8 cellular contexts compared by ENCODE assay signal in genomic region chr13:100588350-100589177, GRCh38. TPM values are rescaled to one million over a fixed set of nuclear protein-coding genes. Genes with fewer than 3 reads are reported as not detected.
DNase-seq lines count a peak whose midpoint lies in the region; ATAC-seq and TF ChIP-seq lines count a peak whose summit lies in the region.

GGACT (minus strand) TSS chr13:100588789; CDS start chr13:100532591, 56,198 bp downstream.

- H3K4me1 ChIP-seq in stomach smooth muscle (ENCODE audit: control insufficient read depth, insufficient read depth, low read length): peaks cover 4% of the 10 kb centered on the region

- H3K27ac Mint-ChIP-seq in activated T-helper 1 cell treated with anti-CD3 and anti-CD28 coated beads, Interleukin-12 subunit alpha, Interleukin-12 subunit beta, Interleukin-2, Interleukin-4 antibody, amounts not matched to agents 30 ng/mL and 10 ng/mL and 1 ng/mL, durations not matched to agents 14 hours and 24 hours and 36 hours: peak within 1 kb of the TSS; percentile 94

- no peaks in the 10 kb centered on the region for H4K20me1 ChIP-seq in neural cell (ENCODE audit: insufficient read depth)

- no peaks in the 10 kb centered on the region for H3K9me3 ChIP-seq in neural cell (ENCODE audit: low read length)
- no peaks in the 10 kb centered on the region for H3K9me3 ChIP-seq in stomach smooth muscle (ENCODE audit: control insufficient read depth in 2 of 2, low read length in 2 of 2)

- H3K79me2 ChIP-seq in neural cell (replicated peaks; ENCODE audit: insufficient read depth, low read length): no peaks in the 10 kb centered on the region

- H3K27me3 Mint-ChIP-seq in activated T-helper 1 cell treated with anti-CD3 and anti-CD28 coated beads, Interleukin-12 subunit alpha, Interleukin-12 subunit beta, Interleukin-2, Interleukin-4 antibody, amounts not matched to agents 30 ng/mL and 10 ng/mL and 1 ng/mL, durations not matched to agents 14 hours and 24 hours and 36 hours (ENCODE audit: insufficient read depth): no peaks in the 10 kb centered on the region

- H3K27ac ChIP-seq in neural cell (ENCODE audit: low read length): no peak within 1 kb of the TSS
- peak within 1 kb of the TSS; percentile 24 for H3K27ac ChIP-seq in stomach smooth muscle (ENCODE audit: low read length)

- peaks cover 3% of the 10 kb centered on the region for H3K9me3 Mint-ChIP-seq in activated T-helper 1 cell treated with anti-CD3 and anti-CD28 coated beads, Interleukin-12 subunit alpha, Interleukin-12 subunit beta, Interleukin-2, Interleukin-4 antibody, amounts not matched to agents 30 ng/mL and 10 ng/mL and 1 ng/mL, durations not matched to agents 14 hours and 24 hours and 36 hours

- H3K9me2 ChIP-seq in neural cell (ENCODE audit: insufficient read depth, low read length): no peaks in the 10 kb centered on the region

- intact Hi-C loops in activated T-helper 1 cell treated with anti-CD3 and anti-CD28 coated beads, Interleukin-12 subunit alpha, Interleukin-12 subunit beta, Interleukin-2, Interleukin-4 antibody, amounts not matched to agents 30 ng/mL and 10 ng/mL and 1 ng/mL, durations not matched to agents 14 hours and 24 hours and 36 hours (cut with micrococcal nuclease): loop anchor here (1.0 to 10.0 kb wide), 8 partner anchors 15 to 1806 kb away; partner anchors contain the start of gene PCCA

- H3K36me3 ChIP-seq in neural cell (ENCODE audit: insufficient read depth, low read length) (no peaks in the 10 kb centered on the region), stomach smooth muscle (ENCODE audit: control insufficient read depth in 2 of 2, insufficient read depth in 2 of 2, low read length in 2 of 2) (no peaks in the 10 kb centered on the region)

- H3K4me2 ChIP-seq in neural cell (ENCODE audit: low read length): no peak within 1 kb of the TSS

- DNase-seq in COR-L47 (lab: John Stamatoyannopoulos, UW) (peak; percentile 71), OCI-M1 (lab: John Stamatoyannopoulos, UW) (peak; percentile 88), fibroblast of pulmonary artery (ENCODE audit: low read depth) (peak; percentile 65)
- DNase-seq in activated T-helper 1 cell treated with anti-CD3 and anti-CD28 coated beads, Interleukin-12 subunit alpha, Interleukin-12 subunit beta, Interleukin-2, Interleukin-4 antibody, amounts not matched to agents 30 ng/mL and 10 ng/mL and 1 ng/mL, durations not matched to agents 14 hours and 24 hours and 36 hours (ENCODE audit: low spot score): peak; percentile 79

- peak; percentile 39 for TF ChIP-seq RAD21 in neural cell (conservative IDR thresholded peaks at IDR 0.05)

- no peaks in the 10 kb centered on the region for H3F3A ChIP-seq in neural cell (ENCODE audit: insufficient read depth, low read length, poor library complexity, severe bottlenecking)

- no peak for TF ChIP-seq EP300 in neural cell (conservative IDR thresholded peaks at IDR 0.05; ENCODE audit: poor library complexity, severe bottlenecking)

- TF ChIP-seq CTCF in fibroblast of pulmonary artery (IDR thresholded peaks at IDR 0.05; ENCODE audit: low read length, missing control alignments): no peak
- peak; percentile 74 for TF ChIP-seq CTCF in neural cell (IDR thresholded peaks at IDR 0.05; ENCODE audit: poor library complexity, severe bottlenecking)

- H3K4me3 ChIP-seq in fibroblast of pulmonary artery (replicated peaks; ENCODE audit: low read depth, low read length) (peak within 1 kb of the TSS; percentile 63), neural cell (ENCODE audit: low read length) (peak within 1 kb of the TSS; percentile 65), stomach smooth muscle (ENCODE audit: low read length in 2 of 2) (peak within 1 kb of the TSS; percentile 47 to 79)

- H3K9ac ChIP-seq in neural cell (ENCODE audit: low read length) (peak within 1 kb of the TSS; percentile 58), stomach smooth muscle (ENCODE audit: low read length in 2 of 2) (peak within 1 kb of the TSS; percentile 69 to 80)

- H3K4me3 Mint-ChIP-seq in activated T-helper 1 cell treated with anti-CD3 and anti-CD28 coated beads, Interleukin-12 subunit alpha, Interleukin-12 subunit beta, Interleukin-2, Interleukin-4 antibody, amounts not matched to agents 30 ng/mL and 10 ng/mL and 1 ng/mL, durations not matched to agents 14 hours and 24 hours and 36 hours: peak within 1 kb of the TSS; percentile 87

- H3K36me3 Mint-ChIP-seq in activated T-helper 1 cell treated with anti-CD3 and anti-CD28 coated beads, Interleukin-12 subunit alpha, Interleukin-12 subunit beta, Interleukin-2, Interleukin-4 antibody, amounts not matched to agents 30 ng/mL and 10 ng/mL and 1 ng/mL, durations not matched to agents 14 hours and 24 hours and 36 hours (ENCODE audit: low read depth): peaks cover 3% of the 10 kb centered on the region

- ATAC-seq in GM19328 (IDR thresholded peaks at IDR 0.05; ENCODE audit: unreplicated experiment) (peak; percentile 97), HG03460 (IDR thresholded peaks at IDR 0.05; ENCODE audit: unreplicated experiment) (peak; percentile 96)

- H3K4me1 Mint-ChIP-seq in activated T-helper 1 cell treated with anti-CD3 and anti-CD28 coated beads, Interleukin-12 subunit alpha, Interleukin-12 subunit beta, Interleukin-2, Interleukin-4 antibody, amounts not matched to agents 30 ng/mL and 10 ng/mL and 1 ng/mL, durations not matched to agents 14 hours and 24 hours and 36 hours (ENCODE audit: low read depth): peaks cover 57% of the 10 kb centered on the region

- H3K27me3 ChIP-seq in neural cell (ENCODE audit: insufficient read depth, low read depth, low read length) (peaks cover 3% of the 10 kb centered on the region), stomach smooth muscle (ENCODE audit: control insufficient read depth in 1 of 2, insufficient read depth in 2 of 2, low read length in 2 of 2) (no peaks in the 10 kb centered on the region)

- peak within 1 kb of the TSS; percentile 21 for H2AFZ ChIP-seq in neural cell (ENCODE audit: low read depth, low read length)

TF ChIP-seq in neural cell, 6 proteins besides CTCF, POLR2A, EP300 and RAD21:
- TF ChIP-seq POLR2AphosphoS5 (IDR thresholded peaks at IDR 0.05): no peak
- TF ChIP-seq SMC3 (conservative IDR thresholded peaks at IDR 0.05; ENCODE audit: poor library complexity): peak; percentile 51
- TF ChIP-seq MXI1 (conservative IDR thresholded peaks at IDR 0.05; ENCODE audit: poor library complexity, severe bottlenecking): peak; percentile 48
- no peak for TF ChIP-seq EZH2 (IDR thresholded peaks at IDR 0.05; ENCODE audit: borderline replicate concordance, insufficient read depth, low read length, poor library complexity, severe bottlenecking)

RNA-seq across cellular contexts. Expression of gene GGACT, which starts in this region (rescaled TPM):
- total RNA-seq in activated T-helper 1 cell treated with anti-CD3 and anti-CD28 coated beads, Interleukin-12 subunit alpha, Interleukin-12 subunit beta, Interleukin-2, Interleukin-4 antibody, amounts not matched to agents 30 ng/mL and 10 ng/mL and 1 ng/mL, durations not matched to agents 14 hours and 24 hours and 36 hours: 4.0 and 7.2 TPM in 2 replicates
- 1.7 TPM in 2 replicates for polyA plus RNA-seq in neural cell
- 2.1 and 3.2 TPM in 2 replicates for polyA minus RNA-seq in neural cell
